8 cellular contexts compared by ENCODE assay signal in genomic region chr7:80134105-80134535, GRCh38. TPM values are rescaled to one million over a fixed set of nuclear protein-coding genes. Genes with fewer than 3 reads are reported as not detected.
A peak's percentile ranks its signal among the peaks of the same experiment; 100 is the strongest.
DNase-seq lines count a peak whose midpoint lies in the region; ATAC-seq and TF ChIP-seq lines count a peak whose summit lies in the region.

No MANE protein-coding gene starts in this region.

- H3K27ac Mint-ChIP-seq in activated CD4-positive, alpha-beta T cell treated with anti-CD3 and anti-CD28 coated beads for 36 hours, result peak overlapping the region; percentile 42

- H3K36me3 ChIP-seq in breast epithelium (no peaks in the 10 kb centered on the region), thyroid gland (no peaks in the 10 kb centered on the region)

- no peak for TF ChIP-seq CTCF in breast epithelium (IDR thresholded peaks at IDR 0.05)
- TF ChIP-seq CTCF in lower leg skin (IDR thresholded peaks at IDR 0.05), result no peak
- TF ChIP-seq CTCF in thyroid gland (IDR thresholded peaks at IDR 0.05), result no peak
- TF ChIP-seq CTCF in GM10266 (IDR thresholded peaks at IDR 0.05; ENCODE audit: control insufficient read depth, insufficient read depth, low read depth, missing control alignments), result no peak

- POLR2A ChIA-PET in activated CD4-positive, alpha-beta T cell treated with anti-CD3 and anti-CD28 coated beads for 36 hours (lab: Charles Lee), result no interaction called here

- CTCF ChIA-PET in activated CD4-positive, alpha-beta T cell treated with anti-CD3 and anti-CD28 coated beads for 36 hours (lab: Charles Lee), result interaction anchor here (0.6 to 1.2 kb wide), 4 partner anchors 50 to 259 kb away, joined by 3 to 5 read pairs (median 3); no protein-coding TSS in a partner anchor

- H3K36me3 Mint-ChIP-seq in activated CD4-positive, alpha-beta T cell treated with anti-CD3 and anti-CD28 coated beads for 36 hours (ENCODE audit: low read depth), result no peaks in the 10 kb centered on the region

- no peak for TF ChIP-seq POLR2A in breast epithelium (IDR thresholded peaks at IDR 0.05)
- no peak for TF ChIP-seq POLR2A in lower leg skin (IDR thresholded peaks at IDR 0.05)
- TF ChIP-seq POLR2A in thyroid gland (IDR thresholded peaks at IDR 0.05), result no peak

- H3K27ac ChIP-seq in breast epithelium (peak overlapping the region; percentile 87 to 89), thyroid gland (peak overlapping the region; percentile 51 to 94 (median 85))

- peaks cover 43% of the 10 kb centered on the region for H3K27me3 Mint-ChIP-seq in activated CD4-positive, alpha-beta T cell treated with anti-CD3 and anti-CD28 coated beads for 36 hours

- peak overlapping the region; percentile 61 for H3K4me3 Mint-ChIP-seq in activated CD4-positive, alpha-beta T cell treated with anti-CD3 and anti-CD28 coated beads for 36 hours

- H3K4me1 ChIP-seq in breast epithelium, result no peaks in the 10 kb centered on the region
- peaks cover 6 to 13% of the 10 kb centered on the region in 2 donors for H3K4me1 ChIP-seq in thyroid gland

- H3K9me3 ChIP-seq in breast epithelium, result no peaks in the 10 kb centered on the region
- no peaks in the 10 kb centered on the region for H3K9me3 ChIP-seq in thyroid gland

- intact Hi-C loops in activated CD4-positive, alpha-beta T cell treated with anti-CD3 and anti-CD28 coated beads for 36 hours (cut with DNase I, micrococcal nuclease), result loop anchor here (2.0 to 10.0 kb wide), 4 partner anchors 72 to 259 kb away; no protein-coding TSS in a partner anchor
- intact Hi-C loops in breast epithelium (cut with DNase I; ENCODE audit: low total_unique reads), result no loop called here
- intact Hi-C loops in lower leg skin (cut with DNase I; ENCODE audit: low total_unique reads), result no loop called here
- intact Hi-C loops in thyroid gland (cut with DNase I), result loop anchor here (10.0 kb wide), 2 partner anchors 151 to 261 kb away; no protein-coding TSS in a partner anchor

- no peaks in the 10 kb centered on the region for H3K27me3 ChIP-seq in breast epithelium
- H3K27me3 ChIP-seq in thyroid gland, result no peaks in the 10 kb centered on the region

- ATAC-seq in activated CD4-positive, alpha-beta T cell treated with anti-CD3 and anti-CD28 coated beads for 36 hours, result no peak

- 9% methylated on average over 12 of the region's 12 CpGs for WGBS in lower leg skin, 2 donors
- 17 to 18% methylated on average over 12 of the region's 12 CpGs for WGBS in thyroid gland, 2 donors

- no peaks in the 10 kb centered on the region for H3K9me3 Mint-ChIP-seq in activated CD4-positive, alpha-beta T cell treated with anti-CD3 and anti-CD28 coated beads for 36 hours (ENCODE audit: low read depth)

- DNase-seq in activated CD4-positive, alpha-beta T cell treated with anti-CD3 and anti-CD28 coated beads for 36 hours, result no peak
- no peak for DNase-seq in activated CD4-positive, alpha-beta T cell treated with anti-CD3 and anti-CD28 coated beads, Interleukin-2, amount 50 U/mL, for 1 hour
- peak in 1 of 2 donors; percentile 50 for DNase-seq in breast epithelium (ENCODE audit: low spot score in 2 of 2)
- DNase-seq in lower leg skin (ENCODE audit: low spot score in 2 of 2), result no peak
- no peak for DNase-seq in thyroid gland
- DNase-seq in NCI-H2081 (lab: John Stamatoyannopoulos, UW), result no peak
- no peak for DNase-seq in GM10266 (ENCODE audit: extremely low spot score)
- DNase-seq in activated gamma-delta T cell treated with Interleukin-2 at 50 U/mL for 16 hours, result no peak

- H3K4me3 ChIP-seq in breast epithelium, result peak overlapping the region; percentile 82 to 92 (median 86)
- H3K4me3 ChIP-seq in lower leg skin (ENCODE audit: low read depth, poor library complexity, severe bottlenecking), result peak overlapping the region; percentile 68
- H3K4me3 ChIP-seq in thyroid gland (replicated peaks in 1 of 3), result peak overlapping the region in 2 of 3 donors; percentile 51 to 81

- H3K4me1 Mint-ChIP-seq in activated CD4-positive, alpha-beta T cell treated with anti-CD3 and anti-CD28 coated beads for 36 hours, result peaks cover 33% of the 10 kb centered on the region

RNA-seq across cellular contexts. Expression of gene GNAI1, which starts 0.5 kb away (rescaled TPM):
- total RNA-seq in activated CD4-positive, alpha-beta T cell treated with anti-CD3 and anti-CD28 coated beads for 36 hours, result 1 to 10 TPM; 3.6 to 4.1 TPM
- total RNA-seq in breast epithelium, result 10 to 100 TPM; 25.6 to 75.2 (median 27.5) TPM
- total RNA-seq in lower leg skin, result 100 to 1,000 TPM; 115 to 153 (median 120) TPM
- 10 to 100 TPM; 32.1 to 52.7 (median 47.4) TPM for total RNA-seq in thyroid gland

Comparison
In these comparisons a context has a peak if more than half of its experiments do, and no peak if none do; other contexts are left out.
1. RNA of gene GNAI1, which starts 0.5 kb away (total RNA-seq): 115 to 153 TPM in lower leg skin, 32.1 to 52.7 TPM in thyroid gland and 25.6 to 75.2 TPM in breast epithelium; 3.6 to 4.1 TPM in activated CD4-positive, alpha-beta T cell treated with anti-CD3 and anti-CD28 coated beads for 36 hours; every median in the first group is over 4 times any median in the second.
2. intact Hi-C loops: an anchor here in activated CD4-positive, alpha-beta T cell treated with anti-CD3 and anti-CD28 coated beads for 36 hours (2.0 to 10.0 kb wide) and thyroid gland (10.0 kb wide); none called in breast epithelium and lower leg skin.
3. Peak in every context shown above with its lines, with median percentiles within 50 percentile points of each other: H3K4me3 ChIP-seq.